In the genomic region with DNA sequence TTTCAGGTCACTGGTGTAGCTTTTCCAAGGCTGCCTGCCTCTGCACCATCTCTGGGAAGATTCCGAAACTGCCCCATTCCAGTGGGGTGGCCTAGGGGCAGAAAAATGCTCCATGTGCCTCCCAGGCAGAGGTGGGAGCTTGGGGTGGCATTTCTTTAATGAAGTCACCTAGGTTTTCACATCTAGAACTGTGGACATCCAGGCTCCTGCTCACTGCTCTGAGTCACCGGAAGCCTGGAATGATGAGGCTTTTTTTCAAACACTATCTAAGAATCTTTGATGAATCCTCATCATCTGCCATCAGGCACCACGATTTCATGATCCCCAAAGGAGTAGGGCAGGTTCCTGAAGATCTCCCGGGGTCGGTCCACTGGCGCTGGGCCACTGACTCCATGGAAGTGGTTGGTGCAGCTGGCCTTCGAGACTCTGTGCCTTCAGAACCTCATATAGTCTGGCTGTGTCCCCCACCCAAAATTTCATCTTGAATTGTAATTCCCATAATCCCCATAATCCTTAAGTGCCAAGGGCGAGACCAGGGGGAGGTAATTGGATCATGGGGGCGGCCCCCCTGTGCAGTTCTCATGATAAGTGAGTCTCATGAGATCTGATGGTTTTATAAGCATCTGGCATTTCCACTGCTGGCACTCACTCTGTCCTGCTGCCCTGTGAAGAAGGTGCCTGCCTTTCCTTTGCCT, we compare ENCODE assay signal across 13 cellular contexts. TPM values are rescaled to one million over a fixed set of nuclear protein-coding genes. Genes with fewer than 3 reads are reported as not detected.
DNase-seq lines count a peak whose midpoint lies in the region; ATAC-seq and TF ChIP-seq lines count a peak whose summit lies in the region.
"Had no signal": no experiment of that assay in that cellular context is flagged by ENCODE, and none has a peak within 500 bp of the region (broad histone marks: within the 10 kb centered on the region; RNA-seq: fewer than 3 reads in every experiment).

No MANE protein-coding gene starts in this region.

- peaks cover 10% of the 10 kb centered on the region for H3K4me1 ChIP-seq in HEK293 (ENCODE audit: control insufficient read depth, insufficient read depth, low read length)
- peaks cover 7% of the 10 kb centered on the region for H3K4me1 ChIP-seq in smooth muscle cell (ENCODE audit: low read depth)
- no peaks in the 10 kb centered on the region for H3K4me1 ChIP-seq in uterus

- no peaks in the 10 kb centered on the region for H3K36me3 Mint-ChIP-seq in T-helper 2 cell treated with Interferon-gamma antibody and Interleukin-4, amounts not matched to agents 5 μg/mL and 100 μg/mL, for 36 hours (ENCODE audit: low read depth)

- no peak overlapping the region for H3K4me2 ChIP-seq in smooth muscle cell

- H3K4me3 Mint-ChIP-seq in T-helper 2 cell treated with Interferon-gamma antibody and Interleukin-4, amounts not matched to agents 5 μg/mL and 100 μg/mL, for 36 hours = no peak overlapping the region

- H4K20me1 ChIP-seq in smooth muscle cell (ENCODE audit: low read depth) = no peaks in the 10 kb centered on the region

- no peak for TF ChIP-seq POLR2A in uterus (IDR thresholded peaks at IDR 0.05)

- TF ChIP-seq CTCF in HEK293 (tag by site-specific recombination; IDR thresholded peaks at IDR 0.05) (no peak), fibroblast of mammary gland (conservative IDR thresholded peaks at IDR 0.05; ENCODE audit: control insufficient read depth, insufficient read depth, low read depth, low read length) (no peak), smooth muscle cell (IDR thresholded peaks at IDR 0.05; ENCODE audit: borderline replicate concordance, insufficient read depth, poor library complexity, severe bottlenecking) (no peak), uterus (IDR thresholded peaks at IDR 0.05) (no peak)

- intact Hi-C loops in uterus (cut with DNase I; ENCODE audit: low total_unique reads) = no loop called here

- H3K9me3 Mint-ChIP-seq in T-helper 2 cell treated with Interferon-gamma antibody and Interleukin-4, amounts not matched to agents 5 μg/mL and 100 μg/mL, for 36 hours = no peaks in the 10 kb centered on the region
- H3K9me3 Mint-ChIP-seq: IgD-negative memory B cell had no signal

- H3K4me3 ChIP-seq in HEK293 (ENCODE audit: low read depth, low read length) (no peak overlapping the region), fibroblast of mammary gland (ENCODE audit: control insufficient read depth, low read depth, low read length) (no peak overlapping the region), smooth muscle cell (no peak overlapping the region), uterus (no peak overlapping the region)
- H3K4me3 ChIP-seq: left lung had no signal

- H3K9ac ChIP-seq in smooth muscle cell (ENCODE audit: low read depth) = no peak overlapping the region

- peaks cover 4% of the 10 kb centered on the region for H3K27me3 Mint-ChIP-seq in T-helper 2 cell treated with Interferon-gamma antibody and Interleukin-4, amounts not matched to agents 5 μg/mL and 100 μg/mL, for 36 hours (ENCODE audit: low read depth)
- H3K27me3 Mint-ChIP-seq: IgD-negative memory B cell had no signal

- H3K27ac ChIP-seq in HEK293 (ENCODE audit: extremely low read depth, low read depth, low read length) (no peak overlapping the region; the same call in 1 of the 2 replicates), smooth muscle cell (ENCODE audit: low read depth) (peak overlapping the region; percentile 57), uterus (no peak overlapping the region)

- H3K36me3 ChIP-seq in HEK293 (ENCODE audit: control insufficient read depth in 2 of 2, insufficient read depth in 1 of 2, low read length in 2 of 2) = no peaks in the 10 kb centered on the region
- H3K36me3 ChIP-seq in smooth muscle cell (ENCODE audit: low read depth) = no peaks in the 10 kb centered on the region
- no peaks in the 10 kb centered on the region for H3K36me3 ChIP-seq in uterus
- H3K36me3 ChIP-seq: left lung had no signal

- H3K9me3 ChIP-seq in HEK293 (ENCODE audit: control insufficient read depth, insufficient read depth, low read depth, low read length) (no peaks in the 10 kb centered on the region), smooth muscle cell (replicated peaks; ENCODE audit: low read depth) (no peaks in the 10 kb centered on the region), uterus (no peaks in the 10 kb centered on the region)
- H3K9me3 ChIP-seq: left lung had no signal

- H3K27ac Mint-ChIP-seq in T-helper 2 cell treated with Interferon-gamma antibody and Interleukin-4, amounts not matched to agents 5 μg/mL and 100 μg/mL, for 36 hours = no peak overlapping the region
- H3K27ac Mint-ChIP-seq: IgD-negative memory B cell had no signal

- 84% methylated on average over 9 of the region's 9 CpGs for WGBS in smooth muscle cell (ENCODE audit: low lambda C conversion rate)

- POLR2A ChIA-PET in HEK293 (lab: Yijun Ruan, JAX) = no interaction called here

- ATAC-seq in SK-N-SH treated with all-trans-retinoic acid at 6 μM for 48 hours (peak; percentile 41), GM21360 (IDR thresholded peaks at IDR 0.05; ENCODE audit: unreplicated experiment) (no peak)

- DNase-seq in fibroblast of mammary gland (ENCODE audit: low read depth) = peak; percentile 54
- DNase-seq in smooth muscle cell (lab: John Stamatoyannopoulos, UW; ENCODE audit: unreplicated experiment) = no peak
- DNase-seq in uterus = no peak
- no peak for DNase-seq in T-helper 2 cell treated with Interferon-gamma antibody and Interleukin-4, amounts not matched to agents 5 μg/mL and 100 μg/mL, for 36 hours (ENCODE audit: low spot score)
- DNase-seq in activated naive CD4-positive, alpha-beta T cell (lab: John Stamatoyannopoulos, UW) = no peak
- DNase-seq: COR-L47, left lung, NCI-H2227 treated with DMSO at 0.1 percent for 48 hours, retina had no signal

- H2AFZ ChIP-seq in smooth muscle cell (ENCODE audit: low read depth) = no peak overlapping the region

- H3K4me1 Mint-ChIP-seq in T-helper 2 cell treated with Interferon-gamma antibody and Interleukin-4, amounts not matched to agents 5 μg/mL and 100 μg/mL, for 36 hours (ENCODE audit: low read depth) = no peaks in the 10 kb centered on the region

- no peaks in the 10 kb centered on the region for H3K27me3 ChIP-seq in smooth muscle cell (ENCODE audit: low read depth)
- H3K27me3 ChIP-seq in uterus = no peaks in the 10 kb centered on the region
- H3K27me3 ChIP-seq: left lung had no signal

- peaks cover 5% of the 10 kb centered on the region for H3F3A ChIP-seq in smooth muscle cell (ENCODE audit: low read depth)

- H3K79me2 ChIP-seq in smooth muscle cell (ENCODE audit: low read depth) = no peaks in the 10 kb centered on the region

- CTCF ChIA-PET in HEK293 (lab: Yijun Ruan, JAX) = interaction anchor here (0.7 to 0.9 kb wide), 2 partner anchors 11 to 103 kb away, joined by 3 read pairs; no protein-coding TSS in a partner anchor

TF ChIP-seq in HEK293, 187 proteins besides CTCF, POLR2A, EP300 and RAD21:
- peak; percentile 50 for TF ChIP-seq GLIS1 (tag by site-specific recombination; IDR thresholded peaks at IDR 0.05)
- TF ChIP-seq, protein P1, sequence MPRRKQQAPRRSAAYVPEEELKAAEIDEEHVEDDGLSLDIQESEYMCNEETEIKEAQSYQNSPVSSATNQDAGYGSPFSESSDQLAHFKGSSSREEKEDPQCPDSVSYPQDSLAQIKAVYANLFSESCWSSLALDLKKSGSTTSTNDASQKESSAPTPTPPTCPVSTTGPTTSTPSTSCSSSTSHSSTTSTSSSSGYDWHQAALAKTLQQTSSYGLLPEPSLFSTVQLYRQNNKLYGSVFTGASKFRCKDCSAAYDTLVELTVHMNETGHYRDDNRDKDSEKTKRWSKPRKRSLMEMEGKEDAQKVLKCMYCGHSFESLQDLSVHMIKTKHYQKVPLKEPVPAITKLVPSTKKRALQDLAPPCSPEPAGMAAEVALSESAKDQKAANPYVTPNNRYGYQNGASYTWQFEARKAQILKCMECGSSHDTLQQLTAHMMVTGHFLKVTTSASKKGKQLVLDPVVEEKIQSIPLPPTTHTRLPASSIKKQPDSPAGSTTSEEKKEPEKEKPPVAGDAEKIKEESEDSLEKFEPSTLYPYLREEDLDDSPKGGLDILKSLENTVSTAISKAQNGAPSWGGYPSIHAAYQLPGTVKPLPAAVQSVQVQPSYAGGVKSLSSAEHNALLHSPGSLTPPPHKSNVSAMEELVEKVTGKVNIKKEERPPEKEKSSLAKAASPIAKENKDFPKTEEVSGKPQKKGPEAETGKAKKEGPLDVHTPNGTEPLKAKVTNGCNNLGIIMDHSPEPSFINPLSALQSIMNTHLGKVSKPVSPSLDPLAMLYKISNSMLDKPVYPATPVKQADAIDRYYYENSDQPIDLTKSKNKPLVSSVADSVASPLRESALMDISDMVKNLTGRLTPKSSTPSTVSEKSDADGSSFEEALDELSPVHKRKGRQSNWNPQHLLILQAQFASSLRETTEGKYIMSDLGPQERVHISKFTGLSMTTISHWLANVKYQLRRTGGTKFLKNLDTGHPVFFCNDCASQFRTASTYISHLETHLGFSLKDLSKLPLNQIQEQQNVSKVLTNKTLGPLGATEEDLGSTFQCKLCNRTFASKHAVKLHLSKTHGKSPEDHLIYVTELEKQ (tag by site-specific recombination; IDR thresholded peaks at IDR 0.05; ENCODE audit: borderline replicate concordance) = no peak

TF ChIP-seq in SK-N-SH treated with all-trans-retinoic acid at 6 μM for 48 hours, 23 proteins besides CTCF, POLR2A, EP300 and RAD21 (continues in another document):
- TF ChIP-seq PPARA (CRISPR knock-in tag; IDR thresholded peaks at IDR 0.05; ENCODE audit: borderline replicate concordance) (no peak), GLIS3 (CRISPR knock-in tag; IDR thresholded peaks at IDR 0.05) (no peak), CREB5 (CRISPR knock-in tag; IDR thresholded peaks at IDR 0.05; ENCODE audit: low read depth) (no peak)

RNA-seq across cellular contexts. Expression of gene MTURN, which starts 37.1 kb away (rescaled TPM):
- 3.9 and 13.1 TPM in 2 replicates for total RNA-seq in smooth muscle cell
- 3.1 and 5.9 TPM in 2 replicates for polyA plus RNA-seq in smooth muscle cell
- total RNA-seq in uterus = 10 to 100 TPM; 45.1 to 75.9 (median 53.1) TPM
